In genomic region chr15:64841258-64842098, GRCh38 we compare ENCODE assay signal across 8 cellular contexts.
DNase-seq lines count a peak whose midpoint lies in the region; ATAC-seq lines count a peak whose summit lies in the region.

Gene PLEKHO2 (plus strand): TSS chr15:64841915. CDS start chr15:64842017, 102 bp downstream.

- ATAC-seq in GM18498 (IDR thresholded peaks at IDR 0.05; ENCODE audit: unreplicated experiment) (peak; percentile 67), HG02938 (IDR thresholded peaks at IDR 0.05; ENCODE audit: unreplicated experiment) (peak; percentile 50), GM18858 (IDR thresholded peaks at IDR 0.05; ENCODE audit: unreplicated experiment) (no peak)

- DNase-seq in NCI-H1930 (lab: John Stamatoyannopoulos, UW) (peak; percentile 78 to 80), T1000 (lab: John Stamatoyannopoulos, UW) (peak; percentile 90), astrocyte of the hippocampus (ENCODE audit: low read depth, low spot score) (peak; percentile 98), hippocampal formation (lab: John Stamatoyannopoulos, UW) (peak; percentile 89 to 95), retina (peak; percentile 93)
